15 cellular contexts compared by ENCODE assay signal in the genomic region with DNA sequence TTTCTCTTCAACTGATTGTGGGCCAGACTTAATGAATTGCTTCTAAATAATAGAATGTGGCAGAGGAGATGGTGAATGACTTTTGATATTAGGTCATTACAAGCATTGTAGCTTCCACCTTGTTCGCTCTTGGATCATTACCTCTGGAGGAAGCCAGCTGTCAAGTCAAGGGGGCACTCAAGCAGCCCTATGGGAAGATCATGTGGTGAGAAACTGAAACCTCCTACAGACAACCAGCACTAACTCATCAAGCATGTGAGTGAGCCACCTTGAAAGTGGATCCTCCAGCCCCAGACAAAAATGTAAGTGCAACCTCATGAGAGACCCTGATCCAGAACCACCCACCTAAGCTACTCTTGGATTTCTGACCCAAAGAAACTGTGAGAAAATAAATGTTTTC.
DNase-seq lines count a peak whose midpoint lies in the region; ATAC-seq and TF ChIP-seq lines count a peak whose summit lies in the region.
"Had no signal": no experiment of that assay in that cellular context is flagged by ENCODE, and none has a peak within 500 bp of the region (broad histone marks: within the 10 kb centered on the region; RNA-seq: fewer than 3 reads in every experiment).

No MANE protein-coding gene starts in this region.

- CTCF ChIA-PET in RWPE1 (lab: Yijun Ruan, JAX) = no interaction called here

- H3K27ac ChIP-seq in RWPE1 = no peak overlapping the region
- H3K27ac ChIP-seq: neutrophil, vagina had no signal

- TF ChIP-seq CTCF in GM12864 (IDR thresholded peaks at IDR 0.05; ENCODE audit: low read depth, low read length, missing control alignments) = no peak
- TF ChIP-seq CTCF in RWPE1 (conservative IDR thresholded peaks at IDR 0.05; ENCODE audit: low read depth) = no peak

- H3K4me3 ChIP-seq in GM12864 (ENCODE audit: low read depth, low read length) = no peak overlapping the region
- H3K4me3 ChIP-seq: lung, vagina had no signal

- ATAC-seq in GM19397 (IDR thresholded peaks at IDR 0.05; ENCODE audit: unreplicated experiment) = peak; percentile 86
- peak; percentile 90 for ATAC-seq in HG02678 (IDR thresholded peaks at IDR 0.05; ENCODE audit: unreplicated experiment)
- peak; percentile 96 for ATAC-seq in HG03469 (IDR thresholded peaks at IDR 0.05; ENCODE audit: unreplicated experiment)
- ATAC-seq: esophagus mucosa had no signal

- DNase-seq in GM12864 (ENCODE audit: low read depth) (peak; percentile 8), dedifferentiated amniotic fluid mesenchymal stem cell (ENCODE audit: extremely low spot score) (no peak), DMS53 (lab: John Stamatoyannopoulos, UW) (no peak), NCI-H1436 treated with DMSO at 0.1 percent for 48 hours (lab: John Stamatoyannopoulos, UW) (no peak), RWPE1 (ENCODE audit: low spot score) (no peak)
- DNase-seq: activated CD4-positive, alpha-beta T cell treated with anti-CD3 and anti-CD28 coated beads for 48 hours; activated naive CD4-positive, alpha-beta T cell treated with Interleukin-2 at 50 U/mL for 16 hours; NCI-H1694 treated with DMSO at 0.1 percent for 48 hours had no signal

- POLR2A ChIA-PET in RWPE1 (lab: Yijun Ruan, JAX; ENCODE audit: low non-redundant PET) = no interaction called here
